Comparison of ENCODE assay signal across 25 cellular contexts in the genomic region with DNA sequence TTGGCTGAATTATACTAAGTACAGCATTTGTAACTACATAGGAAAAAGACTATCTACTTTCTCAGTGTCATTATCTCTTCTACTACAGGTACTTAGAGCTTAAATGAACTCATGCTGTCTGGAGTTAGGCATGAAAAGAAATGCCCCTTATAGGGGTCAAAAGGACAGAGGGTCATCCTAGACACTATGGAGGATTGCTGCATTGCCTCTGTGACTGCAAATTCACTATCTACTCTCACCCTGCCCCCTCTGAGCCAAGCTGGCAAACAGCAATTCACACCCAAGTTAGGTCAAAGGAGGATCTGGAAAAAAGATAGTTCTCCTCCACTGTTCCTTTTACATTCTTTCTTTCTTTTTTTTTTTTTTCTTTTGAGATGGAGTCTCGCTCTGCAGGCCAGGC. TPM values are rescaled to one million over a fixed set of nuclear protein-coding genes. Genes with fewer than 3 reads are reported as not detected.
"Had no signal": no experiment of that assay in that cellular context is flagged by ENCODE, and none has a peak within 500 bp of the region (broad histone marks: within the 10 kb centered on the region; RNA-seq: fewer than 3 reads in every experiment).

No MANE protein-coding gene starts in this region.

- H3K4me1 ChIP-seq: heart left ventricle, left lung, lower lobe of right lung, right atrium auricular region, right lobe of liver, testis, thyroid gland, transverse colon, upper lobe of right lung had no signal

- FAIRE-seq: islet of Langerhans, urothelium cell line had no signal

- H3K36me3 ChIP-seq: heart left ventricle, left lung, lower lobe of right lung, ovary, right atrium auricular region, right lobe of liver, stomach, thyroid gland, transverse colon, upper lobe of right lung had no signal

- DNase-seq: heart left ventricle; hypothalamus; immature natural killer cell; kidney; left colon; left lung; lower lobe of right lung; mammary epithelial cell; mesenchymal stem cell; mucosa of descending colon; naive thymus-derived CD4-positive, alpha-beta T cell; ovary; right lobe of liver; stimulated activated CD4-positive, alpha-beta T cell treated with anti-CD3 and anti-CD28 coated beads, Interleukin-1b, Interleukin-23, amount 100 ng/mL, for 48 hours; stimulated activated CD4-positive, alpha-beta T cell treated with anti-CD3 and anti-CD28 coated beads, Interleukin-2, amount 100 ng/mL, for 48 hours; stimulated activated naive B cell treated with anti-CD40 and anti-IgM and Interleukin-4, amounts not matched to agents 10 μg/mL and 1 μg/mL and 100 μg/mL, for 72 hours; stimulated activated naive CD8-positive, alpha-beta T cell treated with anti-CD3 and anti-CD28 coated beads, Interleukin-15, Interleukin-2, amounts not matched to agents 100 U/mL and 50 U/mL, for 24 hours; stomach; testis; thyroid gland; transverse colon; upper lobe of right lung had no signal

- H3K9me3 ChIP-seq: heart left ventricle, left lung, lower lobe of right lung, mucosa of descending colon, ovary, right atrium auricular region, right lobe of liver, stomach, testis, thyroid gland, transverse colon, upper lobe of right lung had no signal

- H3K27ac ChIP-seq: heart left ventricle, left lung, lower lobe of right lung, ovary, right atrium auricular region, right lobe of liver, stomach, testis, thyroid gland, transverse colon, upper lobe of right lung had no signal

- H3K27me3 ChIP-seq: heart left ventricle, left lung, ovary, right atrium auricular region, right lobe of liver, stomach, testis, thyroid gland, transverse colon, upper lobe of right lung had no signal

- H3K4me3 ChIP-seq: heart left ventricle, left lung, lower lobe of right lung, mucosa of descending colon, ovary, right atrium auricular region, right lobe of liver, stomach, testis, thyroid gland, transverse colon, upper lobe of right lung had no signal

RNA-seq across cellular contexts. Expression of a gene that starts 36.7 kb away (rescaled TPM):
- polyA plus RNA-seq: immature natural killer cell had no signal
